Comparison of ENCODE assay signal across 21 cellular contexts in the genomic region with DNA sequence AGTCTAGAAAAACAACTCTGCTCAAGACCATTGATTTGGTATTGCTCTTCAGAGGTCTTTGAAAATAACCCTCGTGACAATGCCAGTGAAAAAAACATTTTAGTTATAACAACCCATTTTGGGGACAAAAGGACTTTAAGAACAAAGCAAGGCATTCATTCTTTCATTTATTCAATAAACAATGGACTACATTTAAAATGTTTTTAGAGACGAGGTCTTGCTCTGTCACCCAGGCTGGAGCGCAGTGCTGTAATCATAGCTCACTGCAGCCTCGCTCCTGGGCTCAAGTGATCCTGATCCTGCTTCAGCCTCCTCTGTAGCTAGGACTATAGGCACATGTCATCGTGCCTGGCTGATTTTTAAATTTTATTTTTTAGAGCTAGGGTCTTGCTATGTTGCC.
"Had no signal": no experiment of that assay in that cellular context is flagged by ENCODE, and none has a peak within 500 bp of the region (broad histone marks: within the 10 kb centered on the region; RNA-seq: fewer than 3 reads in every experiment).

No MANE protein-coding gene starts in this region.

- DNase-seq: activated CD4-positive, alpha-beta T cell treated with anti-CD3 and anti-CD28 coated beads for 48 hours; activated CD4-positive, alpha-beta T cell treated with anti-CD3 and anti-CD28 coated beads, Interleukin-2, amount 50 U/mL, for 4 hours; activated CD4-positive, CD25-positive, alpha-beta regulatory T cell treated with anti-CD3 and anti-CD28 coated beads, Interleukin-2, amount 50 U/mL, for 72 hours; activated CD8-positive, alpha-beta memory T cell treated with anti-CD3 and anti-CD28 coated beads, Interleukin-2, amount 50 U/mL, for 48 hours; activated CD8-positive, alpha-beta T cell treated with anti-CD3 and anti-CD28 coated beads, Interleukin-2, amount 10 ng/mL, durations not matched to agents 7 days and 5 days; activated naive CD4-positive, alpha-beta T cell treated with anti-CD3 and anti-CD28 coated beads, Interleukin-2, amount 50 U/mL, for 16 hours; activated naive CD8-positive, alpha-beta T cell treated with anti-CD3 and anti-CD28 coated beads, Interleukin-2, amount 10 ng/mL, durations not matched to agents 7 days and 5 days; activated T-cell treated with anti-CD3 and anti-CD28 coated beads, Interleukin-2, amount 50 U/mL, for 1 hour; adrenal gland; body of pancreas; MG63; MV-4-11; NCI-H1092 treated with DMSO at 0.1 percent for 48 hours; NCI-H1417 treated with DMSO at 0.1 percent for 48 hours; NCI-H1694; NCI-H2029; NCI-H2107; NCI-H510A treated with DMSO at 0.1 percent for 48 hours; PC-9; SHP77 treated with DMSO at 0.1 percent for 48 hours had no signal

- H2AFZ ChIP-seq: PC-9 had no signal

- H3K9me3 ChIP-seq: adrenal gland, ascending aorta, body of pancreas, MG63 had no signal

- H3K36me3 ChIP-seq: adrenal gland, ascending aorta, MG63 had no signal

- H3K27ac ChIP-seq: adrenal gland, ascending aorta, body of pancreas, PC-9 had no signal

- H3K4me3 ChIP-seq: adrenal gland, ascending aorta, body of pancreas, MG63, PC-9 had no signal

- H3K4me2 ChIP-seq: PC-9 had no signal

- H3K4me1 ChIP-seq: adrenal gland, ascending aorta, body of pancreas had no signal

- ATAC-seq: activated CD8-positive, alpha-beta T cell treated with anti-CD3 and anti-CD28 coated beads, Interleukin-2, amount 10 ng/mL, durations not matched to agents 7 days and 5 days; body of pancreas had no signal
